In the genomic region with DNA sequence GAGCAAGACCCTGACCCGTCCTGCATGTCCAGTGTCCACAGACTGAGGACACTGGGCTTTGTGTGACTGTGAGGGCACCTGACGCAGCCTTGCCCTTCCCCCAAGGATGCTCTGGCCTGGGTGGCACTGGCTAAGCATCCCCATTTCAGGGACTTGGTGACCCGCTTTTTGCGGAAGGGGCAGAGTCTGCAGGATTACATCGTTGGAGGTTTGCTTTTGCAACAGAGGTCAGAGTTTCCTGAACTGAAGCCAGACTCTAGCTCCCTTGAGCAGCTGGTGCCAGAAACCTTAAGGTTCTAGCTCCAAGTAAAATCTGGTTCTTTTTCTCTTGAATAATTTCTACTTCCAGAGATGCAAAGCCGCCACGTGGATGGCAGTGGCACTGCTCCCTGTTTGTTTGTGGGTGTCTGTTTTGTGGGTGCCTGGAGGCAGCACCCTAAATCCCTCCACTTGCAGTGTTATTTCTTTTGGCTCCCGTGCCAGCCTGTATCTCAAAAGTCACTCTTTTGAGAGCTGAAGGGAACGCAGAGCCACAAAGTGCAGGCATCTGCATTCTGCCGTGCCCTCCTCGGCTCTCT, we compare ENCODE assay signal across 16 cellular contexts.
DNase-seq lines count a peak whose midpoint lies in the region; ATAC-seq, FAIRE-seq and TF ChIP-seq lines count a peak whose summit lies in the region.
"Had no signal": no experiment of that assay in that cellular context is flagged by ENCODE, and none has a peak within 500 bp of the region (broad histone marks: within the 10 kb centered on the region; RNA-seq: fewer than 3 reads in every experiment).

No MANE protein-coding gene starts in this region.

- H3K9me3 ChIP-seq in BLaER1 treated with 17β-estradiol and CSF1 and Interleukin-3, amounts not matched to agents 10 nM and 100 nM (replicated peaks in 1 of 11) = no peaks in the 10 kb centered on the region
- H3K9me3 ChIP-seq: psoas muscle had no signal

- no peak overlapping the region for H3K27ac ChIP-seq in BLaER1 treated with 17β-estradiol and CSF1 and Interleukin-3, amounts not matched to agents 10 nM and 100 nM
- H3K27ac ChIP-seq: psoas muscle, RWPE1 had no signal

- ATAC-seq in omental fat pad (ENCODE audit: low FRiP score) (peak; percentile 10), HG02973 (IDR thresholded peaks at IDR 0.05; ENCODE audit: unreplicated experiment) (no peak), GM18519 (IDR thresholded peaks at IDR 0.05; ENCODE audit: low FRiP score, unreplicated experiment) (no peak)
- ATAC-seq: left colon had no signal

- H3K4me1 ChIP-seq in BLaER1 treated with 17β-estradiol and CSF1 and Interleukin-3, amounts not matched to agents 10 nM and 100 nM = peaks cover 10 to 51% (median 40%) of the 10 kb centered on the region in 10 experiments; a peak in 18 of 20 replicates

- H3K27me3 ChIP-seq in BLaER1 treated with 17β-estradiol and CSF1 and Interleukin-3, amounts not matched to agents 10 nM and 100 nM = peaks cover 0 to 17% (median 0%) of the 10 kb centered on the region in 11 experiments; a peak in 5 of 22 replicates

- peak overlapping the region in 10 of 11 experiments; percentile 8 to 70 (median 46); a peak in 18 of 22 replicates for H3K4me2 ChIP-seq in BLaER1 treated with 17β-estradiol and CSF1 and Interleukin-3, amounts not matched to agents 10 nM and 100 nM

- FAIRE-seq in RCC 7860 (lab: Jason Lieb, UNC) = no peak

- H4K20me1 ChIP-seq in BLaER1 treated with 17β-estradiol and CSF1 and Interleukin-3, amounts not matched to agents 10 nM and 100 nM = peaks cover 0 to 16% (median 0%) of the 10 kb centered on the region in 11 experiments; a peak in 3 of 22 replicates

- no peak overlapping the region for H3K4me3 ChIP-seq in BLaER1 treated with 17β-estradiol and CSF1 and Interleukin-3, amounts not matched to agents 10 nM and 100 nM
- H3K4me3 ChIP-seq in WI38 (ENCODE audit: low read depth, low read length) = no peak overlapping the region
- H3K4me3 ChIP-seq in fibroblast of pulmonary artery (replicated peaks; ENCODE audit: low read depth, low read length) = no peak overlapping the region
- H3K4me3 ChIP-seq: psoas muscle had no signal

- H3K36me3 ChIP-seq in BLaER1 treated with 17β-estradiol and CSF1 and Interleukin-3, amounts not matched to agents 10 nM and 100 nM = no peaks in the 10 kb centered on the region

- peak; percentile 45 for DNase-seq in fibroblast of pulmonary artery (ENCODE audit: low read depth)
- no peak for DNase-seq in omental fat pad (ENCODE audit: low spot score)
- DNase-seq in RCC 7860 (ENCODE audit: low spot score) = no peak
- no peak for DNase-seq in NCI-H2029 (lab: John Stamatoyannopoulos, UW)
- DNase-seq: activated CD8-positive, alpha-beta memory T cell treated with anti-CD3 and anti-CD28 coated beads, Interleukin-2, amount 50 U/mL, for 4 hours; activated naive CD4-positive, alpha-beta T cell treated with anti-CD3 and anti-CD28 coated beads, Interleukin-2, amount 10 ng/mL, durations not matched to agents 7 days and 5 days; GF-D8; left colon; NCI-H1930; NCI-H774; psoas muscle had no signal

- no peak overlapping the region for H3K9ac ChIP-seq in BLaER1 treated with 17β-estradiol and CSF1 and Interleukin-3, amounts not matched to agents 10 nM and 100 nM

- 0 out of 2 replicates have a peak, but pooled peaks have one; percentile 10 for TF ChIP-seq CTCF in WI38 (IDR thresholded peaks at IDR 0.05; ENCODE audit: low read depth, low read length)
- peak; percentile 4 for TF ChIP-seq CTCF in fibroblast of pulmonary artery (IDR thresholded peaks at IDR 0.05; ENCODE audit: low read length, missing control alignments)
- TF ChIP-seq CTCF in omental fat pad (IDR thresholded peaks at IDR 0.05) = no peak

Comparison
In these comparisons a context has a peak if more than half of its experiments do, and no peak if none do; other contexts are left out.
1. CTCF ChIP-seq: peak in WI38 (single experiment) and fibroblast of pulmonary artery (single experiment); none in omental fat pad (0 of 3).